In the genomic region with DNA sequence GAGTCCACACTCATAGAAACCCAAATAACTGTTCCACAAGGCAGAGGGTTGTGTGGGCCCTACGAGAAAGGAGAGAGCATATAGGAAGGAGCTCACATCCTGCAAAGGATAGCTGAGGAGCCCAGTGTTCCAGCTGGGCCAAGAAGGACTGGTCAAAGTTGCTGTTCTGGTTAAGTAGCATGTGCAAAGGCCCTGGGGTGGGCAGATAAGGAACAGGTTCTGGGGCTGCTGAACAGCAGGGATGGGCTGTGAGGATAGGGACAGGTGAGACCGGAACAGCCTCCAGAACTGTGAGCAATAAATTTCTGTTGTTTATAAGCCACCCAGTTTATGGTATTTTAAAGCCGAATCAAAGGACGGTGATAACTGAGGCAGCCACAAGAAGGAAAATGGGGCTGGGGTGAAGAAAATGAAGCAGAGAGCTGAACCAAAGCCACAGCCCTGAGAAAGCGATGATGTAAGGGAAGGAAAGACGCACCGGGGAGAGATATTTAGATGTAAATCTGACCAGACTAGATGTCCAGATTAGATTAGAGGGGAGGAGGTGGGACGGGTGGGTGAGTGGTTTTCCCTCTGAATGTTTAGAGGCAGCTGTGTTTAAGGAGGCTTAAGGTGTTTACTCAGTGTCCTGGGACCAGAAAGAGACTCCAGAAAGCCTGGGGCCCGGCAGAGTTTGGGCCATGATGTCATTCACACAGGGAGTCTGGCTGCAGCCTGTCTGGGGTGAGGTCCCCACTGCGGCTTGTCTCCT, we compare ENCODE assay signal across 9 cellular contexts.
DNase-seq lines count a peak whose midpoint lies in the region; ATAC-seq and TF ChIP-seq lines count a peak whose summit lies in the region.
"Had no signal": no experiment of that assay in that cellular context is flagged by ENCODE, and none has a peak within 500 bp of the region (broad histone marks: within the 10 kb centered on the region; RNA-seq: fewer than 3 reads in every experiment).

No MANE protein-coding gene starts in this region.

- H3K4me1 Mint-ChIP-seq in stimulated activated effector memory CD8-positive, alpha-beta T cell treated with anti-CD3 and anti-CD28 coated beads, Interleukin-12 subunit alpha, Interleukin-12 subunit beta, amount 100 ng/mL, for 72 hours, result peaks cover 38% of the 10 kb centered on the region
- peaks cover 26% of the 10 kb centered on the region for H3K4me1 Mint-ChIP-seq in WTC11

- peak; percentile 93 for ATAC-seq in stimulated activated effector memory CD8-positive, alpha-beta T cell treated with anti-CD3 and anti-CD28 coated beads, Interleukin-12 subunit alpha, Interleukin-12 subunit beta, amount 100 ng/mL, for 72 hours
- ATAC-seq in WTC11 (no peak), GM18909 (IDR thresholded peaks at IDR 0.05; ENCODE audit: poor library complexity, unreplicated experiment) (no peak)

- CTCF ChIA-PET in WTC11 (lab: Charles Lee), result no interaction called here

- no peaks in the 10 kb centered on the region for H3K9me3 Mint-ChIP-seq in stimulated activated effector memory CD8-positive, alpha-beta T cell treated with anti-CD3 and anti-CD28 coated beads, Interleukin-12 subunit alpha, Interleukin-12 subunit beta, amount 100 ng/mL, for 72 hours
- peaks cover 3% of the 10 kb centered on the region; the same call in 1 of the 2 replicates for H3K9me3 Mint-ChIP-seq in WTC11

- DNase-seq in NCI-H1092 treated with DMSO at 0.1 percent for 48 hours (lab: John Stamatoyannopoulos, UW) (peak; percentile 1), NCI-H1092 (lab: John Stamatoyannopoulos, UW) (no peak), activated T-cell treated with anti-CD3 and anti-CD28 coated beads for 4 hours (peak; percentile 31), fibroblast of the aortic adventitia (ENCODE audit: low read depth) (peak; percentile 33), WTC11 (ENCODE audit: low spot score) (no peak), ecto neural progenitor cell (ENCODE audit: low spot score) (no peak)
- DNase-seq in stimulated activated effector memory CD8-positive, alpha-beta T cell treated with anti-CD3 and anti-CD28 coated beads, Interleukin-12 subunit alpha, Interleukin-12 subunit beta, amount 100 ng/mL, for 72 hours (ENCODE audit: low spot score in 2 of 2), result peak in 1 of 2 donors; percentile 56
- DNase-seq: MM.1S had no signal

- H3K4me3 ChIP-seq in fibroblast of the aortic adventitia (ENCODE audit: low read depth, low read length), result no peak overlapping the region

- H3K27me3 Mint-ChIP-seq in WTC11 (ENCODE audit: low read depth), result peaks cover 8% of the 10 kb centered on the region

- POLR2A ChIA-PET in WTC11 (lab: Charles Lee), result no interaction called here

- TF ChIP-seq CTCF in fibroblast of the aortic adventitia (IDR thresholded peaks at IDR 0.05; ENCODE audit: insufficient read depth, low read length) (no peak), WTC11 (IDR thresholded peaks at IDR 0.05) (no peak)

- H3K36me3 Mint-ChIP-seq in stimulated activated effector memory CD8-positive, alpha-beta T cell treated with anti-CD3 and anti-CD28 coated beads, Interleukin-12 subunit alpha, Interleukin-12 subunit beta, amount 100 ng/mL, for 72 hours, result peaks cover 8% of the 10 kb centered on the region
- no peaks in the 10 kb centered on the region for H3K36me3 Mint-ChIP-seq in WTC11

- H3K4me3 Mint-ChIP-seq in stimulated activated effector memory CD8-positive, alpha-beta T cell treated with anti-CD3 and anti-CD28 coated beads, Interleukin-12 subunit alpha, Interleukin-12 subunit beta, amount 100 ng/mL, for 72 hours, result peak overlapping the region; percentile 49
- H3K4me3 Mint-ChIP-seq in WTC11, result no peak overlapping the region

- peak overlapping the region; percentile 92 for H3K27ac Mint-ChIP-seq in stimulated activated effector memory CD8-positive, alpha-beta T cell treated with anti-CD3 and anti-CD28 coated beads, Interleukin-12 subunit alpha, Interleukin-12 subunit beta, amount 100 ng/mL, for 72 hours
- H3K27ac Mint-ChIP-seq in WTC11, result no peak overlapping the region

TF ChIP-seq in WTC11, 78 proteins besides CTCF, POLR2A, EP300 and RAD21 (continues in another document):
- no peak for TF ChIP-seq IRF2 (CRISPR knock-in tag; IDR thresholded peaks at IDR 0.05; ENCODE audit: borderline replicate concordance, low read depth)
- TF ChIP-seq, protein P1, sequence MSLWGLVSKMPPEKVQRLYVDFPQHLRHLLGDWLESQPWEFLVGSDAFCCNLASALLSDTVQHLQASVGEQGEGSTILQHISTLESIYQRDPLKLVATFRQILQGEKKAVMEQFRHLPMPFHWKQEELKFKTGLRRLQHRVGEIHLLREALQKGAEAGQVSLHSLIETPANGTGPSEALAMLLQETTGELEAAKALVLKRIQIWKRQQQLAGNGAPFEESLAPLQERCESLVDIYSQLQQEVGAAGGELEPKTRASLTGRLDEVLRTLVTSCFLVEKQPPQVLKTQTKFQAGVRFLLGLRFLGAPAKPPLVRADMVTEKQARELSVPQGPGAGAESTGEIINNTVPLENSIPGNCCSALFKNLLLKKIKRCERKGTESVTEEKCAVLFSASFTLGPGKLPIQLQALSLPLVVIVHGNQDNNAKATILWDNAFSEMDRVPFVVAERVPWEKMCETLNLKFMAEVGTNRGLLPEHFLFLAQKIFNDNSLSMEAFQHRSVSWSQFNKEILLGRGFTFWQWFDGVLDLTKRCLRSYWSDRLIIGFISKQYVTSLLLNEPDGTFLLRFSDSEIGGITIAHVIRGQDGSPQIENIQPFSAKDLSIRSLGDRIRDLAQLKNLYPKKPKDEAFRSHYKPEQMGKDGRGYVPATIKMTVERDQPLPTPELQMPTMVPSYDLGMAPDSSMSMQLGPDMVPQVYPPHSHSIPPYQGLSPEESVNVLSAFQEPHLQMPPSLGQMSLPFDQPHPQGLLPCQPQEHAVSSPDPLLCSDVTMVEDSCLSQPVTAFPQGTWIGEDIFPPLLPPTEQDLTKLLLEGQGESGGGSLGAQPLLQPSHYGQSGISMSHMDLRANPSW (CRISPR knock-in tag; conservative IDR thresholded peaks at IDR 0.05; ENCODE audit: low read depth), result no peak
- TF ChIP-seq ELF4 (CRISPR knock-in tag; IDR thresholded peaks at IDR 0.05; ENCODE audit: low read depth), result no peak
- no peak for TF ChIP-seq RELA (CRISPR knock-in tag; IDR thresholded peaks at IDR 0.05; ENCODE audit: borderline replicate concordance)
- no peak for TF ChIP-seq NR2C2 (CRISPR knock-in tag; IDR thresholded peaks at IDR 0.05)
- TF ChIP-seq, protein P2, sequence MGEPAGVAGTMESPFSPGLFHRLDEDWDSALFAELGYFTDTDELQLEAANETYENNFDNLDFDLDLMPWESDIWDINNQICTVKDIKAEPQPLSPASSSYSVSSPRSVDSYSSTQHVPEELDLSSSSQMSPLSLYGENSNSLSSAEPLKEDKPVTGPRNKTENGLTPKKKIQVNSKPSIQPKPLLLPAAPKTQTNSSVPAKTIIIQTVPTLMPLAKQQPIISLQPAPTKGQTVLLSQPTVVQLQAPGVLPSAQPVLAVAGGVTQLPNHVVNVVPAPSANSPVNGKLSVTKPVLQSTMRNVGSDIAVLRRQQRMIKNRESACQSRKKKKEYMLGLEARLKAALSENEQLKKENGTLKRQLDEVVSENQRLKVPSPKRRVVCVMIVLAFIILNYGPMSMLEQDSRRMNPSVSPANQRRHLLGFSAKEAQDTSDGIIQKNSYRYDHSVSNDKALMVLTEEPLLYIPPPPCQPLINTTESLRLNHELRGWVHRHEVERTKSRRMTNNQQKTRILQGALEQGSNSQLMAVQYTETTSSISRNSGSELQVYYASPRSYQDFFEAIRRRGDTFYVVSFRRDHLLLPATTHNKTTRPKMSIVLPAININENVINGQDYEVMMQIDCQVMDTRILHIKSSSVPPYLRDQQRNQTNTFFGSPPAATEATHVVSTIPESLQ (CRISPR knock-in tag; IDR thresholded peaks at IDR 0.05), result no peak
- TF ChIP-seq ZNF219 (CRISPR knock-in tag; IDR thresholded peaks at IDR 0.05; ENCODE audit: borderline replicate concordance), result no peak
- TF ChIP-seq RORB (CRISPR knock-in tag; IDR thresholded peaks at IDR 0.05), result no peak
- TF ChIP-seq GTF2I (CRISPR knock-in tag; conservative IDR thresholded peaks at IDR 0.05), result no peak
- TF ChIP-seq, protein P3, sequence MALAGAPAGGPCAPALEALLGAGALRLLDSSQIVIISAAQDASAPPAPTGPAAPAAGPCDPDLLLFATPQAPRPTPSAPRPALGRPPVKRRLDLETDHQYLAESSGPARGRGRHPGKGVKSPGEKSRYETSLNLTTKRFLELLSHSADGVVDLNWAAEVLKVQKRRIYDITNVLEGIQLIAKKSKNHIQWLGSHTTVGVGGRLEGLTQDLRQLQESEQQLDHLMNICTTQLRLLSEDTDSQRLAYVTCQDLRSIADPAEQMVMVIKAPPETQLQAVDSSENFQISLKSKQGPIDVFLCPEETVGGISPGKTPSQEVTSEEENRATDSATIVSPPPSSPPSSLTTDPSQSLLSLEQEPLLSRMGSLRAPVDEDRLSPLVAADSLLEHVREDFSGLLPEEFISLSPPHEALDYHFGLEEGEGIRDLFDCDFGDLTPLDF (CRISPR knock-in tag; IDR thresholded peaks at IDR 0.05), result no peak
- TF ChIP-seq, protein P4, sequence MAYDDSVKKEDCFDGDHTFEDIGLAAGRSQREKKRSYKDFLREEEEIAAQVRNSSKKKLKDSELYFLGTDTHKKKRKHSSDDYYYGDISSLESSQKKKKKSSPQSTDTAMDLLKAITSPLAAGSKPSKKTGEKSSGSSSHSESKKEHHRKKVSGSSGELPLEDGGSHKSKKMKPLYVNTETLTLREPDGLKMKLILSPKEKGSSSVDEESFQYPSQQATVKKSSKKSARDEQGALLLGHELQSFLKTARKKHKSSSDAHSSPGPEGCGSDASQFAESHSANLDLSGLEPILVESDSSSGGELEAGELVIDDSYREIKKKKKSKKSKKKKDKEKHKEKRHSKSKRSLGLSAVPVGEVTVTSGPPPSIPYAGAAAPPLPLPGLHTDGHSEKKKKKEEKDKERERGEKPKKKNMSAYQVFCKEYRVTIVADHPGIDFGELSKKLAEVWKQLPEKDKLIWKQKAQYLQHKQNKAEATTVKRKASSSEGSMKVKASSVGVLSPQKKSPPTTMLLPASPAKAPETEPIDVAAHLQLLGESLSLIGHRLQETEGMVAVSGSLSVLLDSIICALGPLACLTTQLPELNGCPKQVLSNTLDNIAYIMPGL (CRISPR knock-in tag; IDR thresholded peaks at IDR 0.05), result no peak
- TF ChIP-seq ZNF396 (CRISPR knock-in tag; IDR thresholded peaks at IDR 0.05; ENCODE audit: borderline replicate concordance), result no peak
- no peak for TF ChIP-seq MXD4 (CRISPR knock-in tag; IDR thresholded peaks at IDR 0.05; ENCODE audit: borderline replicate concordance)

Comparison
In these comparisons a context has a peak if more than half of its experiments do, and no peak if none do; other contexts are left out.
1. DNase-seq: peak in NCI-H1092 treated with DMSO at 0.1 percent for 48 hours (single experiment), activated T-cell treated with anti-CD3 and anti-CD28 coated beads for 4 hours (single experiment) and fibroblast of the aortic adventitia (single experiment); none in NCI-H1092 (single experiment), WTC11 (single experiment) and ecto neural progenitor cell (single experiment).